In the genomic region with DNA sequence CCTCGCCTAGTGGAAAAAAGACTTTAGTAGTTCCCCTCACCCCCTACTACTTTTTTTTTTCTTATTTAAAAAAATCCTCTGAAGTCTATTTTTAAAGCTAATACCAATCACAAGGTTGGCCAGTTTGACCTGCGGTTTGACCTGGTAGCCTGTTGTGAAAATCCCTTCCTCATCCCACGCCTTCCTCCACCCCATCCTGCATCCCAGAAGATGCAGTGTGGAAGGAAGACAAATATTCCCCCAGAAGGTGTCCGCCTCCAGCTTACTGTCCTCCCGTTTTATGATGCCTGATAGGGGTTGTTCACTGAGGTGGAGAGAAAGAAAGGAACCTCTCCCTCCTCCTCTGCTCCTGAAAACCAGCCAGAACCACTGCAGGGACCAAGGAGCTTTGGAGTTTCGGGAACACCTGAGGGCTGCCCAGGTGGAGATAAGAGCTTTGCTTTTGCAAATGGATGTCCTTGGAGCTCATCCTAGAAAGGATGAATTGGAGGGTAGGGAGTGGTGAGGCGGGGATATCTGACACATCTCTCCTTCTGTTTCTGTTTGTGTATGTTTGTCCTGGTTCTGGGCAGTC, we compare ENCODE assay signal across 9 cellular contexts. TPM values are rescaled to one million over a fixed set of nuclear protein-coding genes. Genes with fewer than 3 reads are reported as not detected.
DNase-seq lines count a peak whose midpoint lies in the region; ATAC-seq and TF ChIP-seq lines count a peak whose summit lies in the region.
"Had no signal": no experiment of that assay in that cellular context is flagged by ENCODE, and none has a peak within 500 bp of the region (broad histone marks: within the 10 kb centered on the region; RNA-seq: fewer than 3 reads in every experiment).

No MANE protein-coding gene starts in this region.

- intact Hi-C loops in CD4-positive, alpha-beta memory T cell (cut with micrococcal nuclease): no loop called here

- no peaks in the 10 kb centered on the region for H3K9me3 ChIP-seq in CD4-positive, alpha-beta memory T cell (ENCODE audit: control insufficient read depth in 1 of 2, low read length in 2 of 2)

- H3K27ac Mint-ChIP-seq in CD4-positive, alpha-beta memory T cell: no peak overlapping the region
- H3K27ac Mint-ChIP-seq in endothelial cell (ENCODE audit: unreplicated experiment): peak overlapping the region; percentile 43
- no peak overlapping the region for H3K27ac Mint-ChIP-seq in osteocyte (ENCODE audit: unreplicated experiment)

- no peak overlapping the region for H3K9ac ChIP-seq in KMS-11

- CTCF ChIA-PET in CD4-positive, alpha-beta memory T cell (lab: Charles Lee; ENCODE audit: partially characterized antibody): no interaction called here

- peaks cover 15% of the 10 kb centered on the region for H3K4me1 ChIP-seq in CD4-positive, alpha-beta memory T cell (ENCODE audit: insufficient read depth, low read length)
- peaks cover 6% of the 10 kb centered on the region for H3K4me1 ChIP-seq in KMS-11 (ENCODE audit: low read depth, poor library complexity, severe bottlenecking)

- POLR2A ChIA-PET in CD4-positive, alpha-beta memory T cell (lab: Charles Lee; ENCODE audit: partially characterized antibody): no interaction called here

- H3K4me1 Mint-ChIP-seq in CD4-positive, alpha-beta memory T cell: peaks cover 7 to 20% (median 15%) of the 10 kb centered on the region in 4 donors
- H3K4me1 Mint-ChIP-seq in endothelial cell (ENCODE audit: unreplicated experiment) (peaks cover 7% of the 10 kb centered on the region), osteocyte (ENCODE audit: unreplicated experiment) (peaks cover 19% of the 10 kb centered on the region)

- TF ChIP-seq CTCF in KMS-11 (conservative IDR thresholded peaks at IDR 0.05; ENCODE audit: low read depth, low read length) (no peak), endothelial cell (IDR thresholded peaks at IDR 0.05; ENCODE audit: unreplicated experiment) (no peak), osteocyte (IDR thresholded peaks at IDR 0.05) (no peak), GM20000 (IDR thresholded peaks at IDR 0.05; ENCODE audit: extremely low read depth, missing control alignments) (no peak)

- H3K4me2 ChIP-seq in KMS-11: peak overlapping the region; percentile 78

- no peaks in the 10 kb centered on the region for H4K20me1 ChIP-seq in KMS-11 (ENCODE audit: insufficient read depth)

- peak overlapping the region; percentile 33 to 80 (median 69) for H3K4me3 Mint-ChIP-seq in CD4-positive, alpha-beta memory T cell
- H3K4me3 Mint-ChIP-seq in endothelial cell (ENCODE audit: unreplicated experiment) (peak overlapping the region; percentile 80), osteocyte (ENCODE audit: unreplicated experiment) (peak overlapping the region; percentile 63)

- no peaks in the 10 kb centered on the region for H3K79me2 ChIP-seq in KMS-11 (ENCODE audit: insufficient read depth, low read depth)

- no peaks in the 10 kb centered on the region for H3K36me3 ChIP-seq in CD4-positive, alpha-beta memory T cell (ENCODE audit: insufficient read depth, low read length)
- no peaks in the 10 kb centered on the region for H3K36me3 ChIP-seq in KMS-11 (ENCODE audit: insufficient read depth)

- ATAC-seq in GM18873 (IDR thresholded peaks at IDR 0.05; ENCODE audit: low FRiP score, unreplicated experiment): no peak

- H3K27ac ChIP-seq in CD4-positive, alpha-beta memory T cell (ENCODE audit: low read depth, low read length): no peak overlapping the region
- H3K27ac ChIP-seq in KMS-11: no peak overlapping the region

- no peak for DNase-seq in CD4-positive, alpha-beta memory T cell
- DNase-seq in endothelial cell (ENCODE audit: low spot score) (no peak), osteocyte (ENCODE audit: extremely low spot score, unreplicated experiment) (no peak), amygdala (lab: John Stamatoyannopoulos, UW) (no peak), GM20000 (ENCODE audit: low spot score) (no peak), hippocampal formation (lab: John Stamatoyannopoulos, UW) (no peak)
- DNase-seq: NCI-H510A had no signal

- H3K27me3 ChIP-seq in CD4-positive, alpha-beta memory T cell (ENCODE audit: insufficient read depth, low read length): peaks cover 29% of the 10 kb centered on the region
- H3K27me3 ChIP-seq in KMS-11 (ENCODE audit: insufficient read depth, low read depth): peaks cover 18% of the 10 kb centered on the region

- H3K27me3 Mint-ChIP-seq in CD4-positive, alpha-beta memory T cell: peaks cover 36 to 39% of the 10 kb centered on the region in 2 donors
- H3K27me3 Mint-ChIP-seq in endothelial cell (ENCODE audit: unreplicated experiment) (peaks cover 17% of the 10 kb centered on the region), osteocyte (ENCODE audit: unreplicated experiment) (peaks cover 59% of the 10 kb centered on the region)

- no peaks in the 10 kb centered on the region for H3K9me3 Mint-ChIP-seq in CD4-positive, alpha-beta memory T cell
- H3K9me3 Mint-ChIP-seq in endothelial cell (ENCODE audit: unreplicated experiment) (no peaks in the 10 kb centered on the region), osteocyte (ENCODE audit: unreplicated experiment) (no peaks in the 10 kb centered on the region)

- no peaks in the 10 kb centered on the region for H3K36me3 Mint-ChIP-seq in CD4-positive, alpha-beta memory T cell
- peaks cover 7% of the 10 kb centered on the region for H3K36me3 Mint-ChIP-seq in endothelial cell (ENCODE audit: low read depth, unreplicated experiment)
- H3K36me3 Mint-ChIP-seq in osteocyte (ENCODE audit: unreplicated experiment): no peaks in the 10 kb centered on the region

- peak overlapping the region; percentile 96 for H2AFZ ChIP-seq in KMS-11 (ENCODE audit: low read depth)

- peak overlapping the region in 1 of 2 donors; percentile 19 for H3K4me3 ChIP-seq in CD4-positive, alpha-beta memory T cell (ENCODE audit: low read length in 2 of 2)
- no peak overlapping the region for H3K4me3 ChIP-seq in KMS-11 (IDR thresholded peaks at IDR 0.05; ENCODE audit: insufficient read depth, low read depth, low read length)

RNA-seq across cellular contexts. Expression of a gene that starts 0.9 kb away (rescaled TPM):
- total RNA-seq in CD4-positive, alpha-beta memory T cell: not detected
- under 1 TPM; 0.17 to 0.20 TPM for polyA plus RNA-seq in CD4-positive, alpha-beta memory T cell
- total RNA-seq in endothelial cell (ENCODE audit: unreplicated experiment): not detected
- not detected in 2 replicates for total RNA-seq in osteocyte

RNA-seq across cellular contexts. Expression of a gene that starts 32.6 kb away (rescaled TPM):
- total RNA-seq in CD4-positive, alpha-beta memory T cell: 10 to 100 TPM; 21.3 to 22.7 TPM
- 10 to 100 TPM; 13.0 to 20.8 TPM for polyA plus RNA-seq in CD4-positive, alpha-beta memory T cell
- total RNA-seq in endothelial cell (ENCODE audit: unreplicated experiment) (19.6 TPM), osteocyte (25.3 and 26.1 TPM in 2 replicates)
